1 cellular context compared by ENCODE assay signal in genomic region chr1:39653546-39654031, GRCh38.
TF ChIP-seq lines count a peak whose summit lies in the region.

No MANE protein-coding gene starts in this region.

TF ChIP-seq in K562, 482 proteins besides CTCF, POLR2A, EP300 and RAD21 (continued from another document and continues in another):
- TF ChIP-seq, protein P1, sequence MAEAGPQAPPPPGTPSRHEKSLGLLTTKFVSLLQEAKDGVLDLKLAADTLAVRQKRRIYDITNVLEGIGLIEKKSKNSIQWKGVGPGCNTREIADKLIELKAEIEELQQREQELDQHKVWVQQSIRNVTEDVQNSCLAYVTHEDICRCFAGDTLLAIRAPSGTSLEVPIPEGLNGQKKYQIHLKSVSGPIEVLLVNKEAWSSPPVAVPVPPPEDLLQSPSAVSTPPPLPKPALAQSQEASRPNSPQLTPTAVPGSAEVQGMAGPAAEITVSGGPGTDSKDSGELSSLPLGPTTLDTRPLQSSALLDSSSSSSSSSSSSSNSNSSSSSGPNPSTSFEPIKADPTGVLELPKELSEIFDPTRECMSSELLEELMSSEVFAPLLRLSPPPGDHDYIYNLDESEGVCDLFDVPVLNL (CRISPR knock-in tag; IDR thresholded peaks at IDR 0.05; ENCODE audit: low read depth): no peak
- no peak for TF ChIP-seq MED1 (CRISPR knock-in tag; IDR thresholded peaks at IDR 0.05; ENCODE audit: borderline replicate concordance)
- TF ChIP-seq RBM39 (optimal IDR thresholded peaks at IDR 0.05; ENCODE audit: low read depth, low read length): peak; percentile 63
- TF ChIP-seq TCF15 (CRISPR knock-in tag; IDR thresholded peaks at IDR 0.05): no peak
- no peak for TF ChIP-seq RBM34 (IDR thresholded peaks at IDR 0.05; ENCODE audit: borderline replicate concordance, insufficient read depth, low read length)
- TF ChIP-seq ZEB2 (IDR thresholded peaks at IDR 0.05): peak; percentile 55; the same call in 1 of the 2 replicates
- TF ChIP-seq CEBPB (tag; IDR thresholded peaks at IDR 0.05): peak; percentile 40; the same call in 1 of the 2 replicates
- no peak for TF ChIP-seq HOXB6 (CRISPR knock-in tag; IDR thresholded peaks at IDR 0.05; ENCODE audit: borderline replicate concordance)
- TF ChIP-seq, protein P2, sequence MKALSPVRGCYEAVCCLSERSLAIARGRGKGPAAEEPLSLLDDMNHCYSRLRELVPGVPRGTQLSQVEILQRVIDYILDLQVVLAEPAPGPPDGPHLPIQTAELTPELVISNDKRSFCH (CRISPR knock-in tag; IDR thresholded peaks at IDR 0.05): no peak
- TF ChIP-seq, protein P2 (tag; IDR thresholded peaks at IDR 0.05): no peak
- no peak for TF ChIP-seq GABPA (tag; conservative IDR thresholded peaks at IDR 0.05; ENCODE audit: low read depth)
- no peak for TF ChIP-seq DDX20 (tag; IDR thresholded peaks at IDR 0.05; ENCODE audit: low read depth)
- TF ChIP-seq GTF2E2 (tag; IDR thresholded peaks at IDR 0.05): no peak
- TF ChIP-seq KLF6 (CRISPR knock-in tag; IDR thresholded peaks at IDR 0.05; ENCODE audit: borderline replicate concordance): no peak
- TF ChIP-seq SMC3 (conservative IDR thresholded peaks at IDR 0.05; ENCODE audit: insufficient read depth, low read depth, low read length): peak; percentile 84
- TF ChIP-seq KLF13 (tag; IDR thresholded peaks at IDR 0.05; ENCODE audit: borderline replicate concordance, low read depth): no peak
- peak; percentile 75 for TF ChIP-seq RB1 (IDR thresholded peaks at IDR 0.05; ENCODE audit: low read depth)
- TF ChIP-seq FOXM1 (IDR thresholded peaks at IDR 0.05; ENCODE audit: low read depth): no peak
- no peak for TF ChIP-seq FOXM1 (CRISPR knock-in tag; IDR thresholded peaks at IDR 0.05; ENCODE audit: low read depth)
- TF ChIP-seq CXXC5 (CRISPR knock-in tag; IDR thresholded peaks at IDR 0.05): peak; percentile 33; the same call in 1 of the 2 replicates
- TF ChIP-seq, protein P3, sequence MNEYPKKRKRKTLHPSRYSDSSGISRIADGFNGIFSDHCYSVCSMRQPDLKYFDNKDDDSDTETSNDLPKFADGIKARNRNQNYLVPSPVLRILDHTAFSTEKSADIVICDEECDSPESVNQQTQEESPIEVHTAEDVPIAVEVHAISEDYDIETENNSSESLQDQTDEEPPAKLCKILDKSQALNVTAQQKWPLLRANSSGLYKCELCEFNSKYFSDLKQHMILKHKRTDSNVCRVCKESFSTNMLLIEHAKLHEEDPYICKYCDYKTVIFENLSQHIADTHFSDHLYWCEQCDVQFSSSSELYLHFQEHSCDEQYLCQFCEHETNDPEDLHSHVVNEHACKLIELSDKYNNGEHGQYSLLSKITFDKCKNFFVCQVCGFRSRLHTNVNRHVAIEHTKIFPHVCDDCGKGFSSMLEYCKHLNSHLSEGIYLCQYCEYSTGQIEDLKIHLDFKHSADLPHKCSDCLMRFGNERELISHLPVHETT (CRISPR knock-in tag; conservative IDR thresholded peaks at IDR 0.05 in 1 of 2, IDR thresholded peaks at IDR 0.05 in 1 of 2): no peak
- peak; percentile 89 for TF ChIP-seq DEAF1 (CRISPR knock-in tag; IDR thresholded peaks at IDR 0.05)
- no peak for TF ChIP-seq SMAD3 (CRISPR knock-in tag; conservative IDR thresholded peaks at IDR 0.05)
- no peak for TF ChIP-seq GATAD2B (IDR thresholded peaks at IDR 0.05; ENCODE audit: borderline replicate concordance)
- TF ChIP-seq DPF2 (IDR thresholded peaks at IDR 0.05): no peak
- no peak for TF ChIP-seq ZBTB12 (CRISPR knock-in tag; IDR thresholded peaks at IDR 0.05)
- TF ChIP-seq ATF3 (IDR thresholded peaks at IDR 0.05): peak; percentile 52
- TF ChIP-seq ATF3 (CRISPR knock-in tag; conservative IDR thresholded peaks at IDR 0.05): no peak
- TF ChIP-seq ZNF184 (CRISPR knock-in tag; IDR thresholded peaks at IDR 0.05): no peak
- TF ChIP-seq, protein P4, sequence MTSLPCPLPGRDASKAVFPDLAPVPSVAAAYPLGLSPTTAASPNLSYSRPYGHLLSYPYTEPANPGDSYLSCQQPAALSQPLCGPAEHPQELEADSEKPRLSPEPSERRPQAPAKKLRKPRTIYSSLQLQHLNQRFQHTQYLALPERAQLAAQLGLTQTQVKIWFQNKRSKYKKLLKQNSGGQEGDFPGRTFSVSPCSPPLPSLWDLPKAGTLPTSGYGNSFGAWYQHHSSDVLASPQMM (CRISPR knock-in tag; IDR thresholded peaks at IDR 0.05): no peak
- TF ChIP-seq, protein P5, sequence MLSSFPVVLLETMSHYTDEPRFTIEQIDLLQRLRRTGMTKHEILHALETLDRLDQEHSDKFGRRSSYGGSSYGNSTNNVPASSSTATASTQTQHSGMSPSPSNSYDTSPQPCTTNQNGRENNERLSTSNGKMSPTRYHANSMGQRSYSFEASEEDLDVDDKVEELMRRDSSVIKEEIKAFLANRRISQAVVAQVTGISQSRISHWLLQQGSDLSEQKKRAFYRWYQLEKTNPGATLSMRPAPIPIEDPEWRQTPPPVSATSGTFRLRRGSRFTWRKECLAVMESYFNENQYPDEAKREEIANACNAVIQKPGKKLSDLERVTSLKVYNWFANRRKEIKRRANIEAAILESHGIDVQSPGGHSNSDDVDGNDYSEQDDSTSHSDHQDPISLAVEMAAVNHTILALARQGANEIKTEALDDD (IDR thresholded peaks at IDR 0.05): peak; percentile 41; the same call in 1 of the 2 replicates
- TF ChIP-seq, protein P6, sequence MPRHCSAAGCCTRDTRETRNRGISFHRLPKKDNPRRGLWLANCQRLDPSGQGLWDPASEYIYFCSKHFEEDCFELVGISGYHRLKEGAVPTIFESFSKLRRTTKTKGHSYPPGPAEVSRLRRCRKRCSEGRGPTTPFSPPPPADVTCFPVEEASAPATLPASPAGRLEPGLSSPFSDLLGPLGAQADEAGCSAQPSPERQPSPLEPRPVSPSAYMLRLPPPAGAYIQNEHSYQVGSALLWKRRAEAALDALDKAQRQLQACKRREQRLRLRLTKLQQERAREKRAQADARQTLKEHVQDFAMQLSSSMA (CRISPR knock-in tag; IDR thresholded peaks at IDR 0.05): no peak
- no peak for TF ChIP-seq STAT6 (CRISPR knock-in tag; IDR thresholded peaks at IDR 0.05)
- no peak for TF ChIP-seq E2F6 (IDR thresholded peaks at IDR 0.05; ENCODE audit: borderline replicate concordance in 1 of 2, extremely low read depth in 1 of 2, insufficient read depth in 1 of 2, insufficient read length in 1 of 2, low read depth in 1 of 2, low read length in 1 of 2, poor library complexity in 1 of 2, severe bottlenecking in 1 of 2)
- TF ChIP-seq NR2C1 (IDR thresholded peaks at IDR 0.05): no peak
- TF ChIP-seq NR2C1 (tag; IDR thresholded peaks at IDR 0.05): no peak
- no peak for TF ChIP-seq TEAD2 (tag; IDR thresholded peaks at IDR 0.05)
- TF ChIP-seq LARP7 (IDR thresholded peaks at IDR 0.05): no peak
- peak; percentile 68; the same call in 1 of the 2 replicates for TF ChIP-seq CTBP1 (IDR thresholded peaks at IDR 0.05; ENCODE audit: borderline replicate concordance)
- TF ChIP-seq SAFB (IDR thresholded peaks at IDR 0.05; ENCODE audit: borderline replicate concordance, low read depth, low read length): no peak
- no peak for TF ChIP-seq RBM15 (IDR thresholded peaks at IDR 0.05; ENCODE audit: insufficient read depth, low read length)
- no peak for TF ChIP-seq ZNF766 (CRISPR knock-in tag; conservative IDR thresholded peaks at IDR 0.05)
- TF ChIP-seq PHF8 (IDR thresholded peaks at IDR 0.05; ENCODE audit: borderline replicate concordance, low read length): no peak
- 0 out of 2 replicates have a peak, but pooled peaks have one; percentile 28 for TF ChIP-seq CREM (IDR thresholded peaks at IDR 0.05; ENCODE audit: low read depth)
- TF ChIP-seq ARID2 (IDR thresholded peaks at IDR 0.05): 0 out of 2 replicates have a peak, but pooled peaks have one; percentile 23
- no peak for TF ChIP-seq CBX5 (IDR thresholded peaks at IDR 0.05; ENCODE audit: borderline replicate concordance, low read depth)
- TF ChIP-seq, protein P7, sequence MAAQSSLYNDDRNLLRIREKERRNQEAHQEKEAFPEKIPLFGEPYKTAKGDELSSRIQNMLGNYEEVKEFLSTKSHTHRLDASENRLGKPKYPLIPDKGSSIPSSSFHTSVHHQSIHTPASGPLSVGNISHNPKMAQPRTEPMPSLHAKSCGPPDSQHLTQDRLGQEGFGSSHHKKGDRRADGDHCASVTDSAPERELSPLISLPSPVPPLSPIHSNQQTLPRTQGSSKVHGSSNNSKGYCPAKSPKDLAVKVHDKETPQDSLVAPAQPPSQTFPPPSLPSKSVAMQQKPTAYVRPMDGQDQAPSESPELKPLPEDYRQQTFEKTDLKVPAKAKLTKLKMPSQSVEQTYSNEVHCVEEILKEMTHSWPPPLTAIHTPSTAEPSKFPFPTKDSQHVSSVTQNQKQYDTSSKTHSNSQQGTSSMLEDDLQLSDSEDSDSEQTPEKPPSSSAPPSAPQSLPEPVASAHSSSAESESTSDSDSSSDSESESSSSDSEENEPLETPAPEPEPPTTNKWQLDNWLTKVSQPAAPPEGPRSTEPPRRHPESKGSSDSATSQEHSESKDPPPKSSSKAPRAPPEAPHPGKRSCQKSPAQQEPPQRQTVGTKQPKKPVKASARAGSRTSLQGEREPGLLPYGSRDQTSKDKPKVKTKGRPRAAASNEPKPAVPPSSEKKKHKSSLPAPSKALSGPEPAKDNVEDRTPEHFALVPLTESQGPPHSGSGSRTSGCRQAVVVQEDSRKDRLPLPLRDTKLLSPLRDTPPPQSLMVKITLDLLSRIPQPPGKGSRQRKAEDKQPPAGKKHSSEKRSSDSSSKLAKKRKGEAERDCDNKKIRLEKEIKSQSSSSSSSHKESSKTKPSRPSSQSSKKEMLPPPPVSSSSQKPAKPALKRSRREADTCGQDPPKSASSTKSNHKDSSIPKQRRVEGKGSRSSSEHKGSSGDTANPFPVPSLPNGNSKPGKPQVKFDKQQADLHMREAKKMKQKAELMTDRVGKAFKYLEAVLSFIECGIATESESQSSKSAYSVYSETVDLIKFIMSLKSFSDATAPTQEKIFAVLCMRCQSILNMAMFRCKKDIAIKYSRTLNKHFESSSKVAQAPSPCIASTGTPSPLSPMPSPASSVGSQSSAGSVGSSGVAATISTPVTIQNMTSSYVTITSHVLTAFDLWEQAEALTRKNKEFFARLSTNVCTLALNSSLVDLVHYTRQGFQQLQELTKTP (IDR thresholded peaks at IDR 0.05; ENCODE audit: low read depth in 1 of 2, partially characterized antibody in 2 of 2): no peak
- 0 out of 4 replicates have a peak, but pooled peaks of 1 of the 2 experiments have one; percentile 38 for TF ChIP-seq MAZ (CRISPR knock-in tag; conservative IDR thresholded peaks at IDR 0.05 in 1 of 2, IDR thresholded peaks at IDR 0.05 in 1 of 2)
- TF ChIP-seq ATF1 (CRISPR knock-in tag; IDR thresholded peaks at IDR 0.05): no peak
- TF ChIP-seq ATF1 (tag; IDR thresholded peaks at IDR 0.05): no peak; the same call in 1 of the 2 replicates
- TF ChIP-seq IRF2 (CRISPR knock-in tag; IDR thresholded peaks at IDR 0.05): no peak
- TF ChIP-seq TAF1 (IDR thresholded peaks at IDR 0.05; ENCODE audit: control insufficient read depth, extremely low read depth, insufficient read depth, low read length, severe bottlenecking): no peak
